In genomic region chr4:169015237-169015636, GRCh38 we compare ENCODE assay signal across 16 cellular contexts. TPM values are rescaled to one million over a fixed set of nuclear protein-coding genes. Genes with fewer than 3 reads are reported as not detected.
A peak's percentile ranks its signal among the peaks of the same experiment; 100 is the strongest.
DNase-seq lines count a peak whose midpoint lies in the region; ATAC-seq, FAIRE-seq and TF ChIP-seq lines count a peak whose summit lies in the region.
"Had no signal": no experiment of that assay in that cellular context is flagged by ENCODE, and none has a peak within 500 bp of the region (broad histone marks: within the 10 kb centered on the region; RNA-seq: fewer than 3 reads in every experiment).

No MANE protein-coding gene starts in this region.

- peaks cover 17 to 27% (median 21%) of the 10 kb centered on the region in 3 donors for H3K4me1 ChIP-seq in pancreas

- H3K9me3 ChIP-seq in pancreas, result no peaks in the 10 kb centered on the region
- H3K9me3 ChIP-seq: BLaER1 treated with 17β-estradiol and CSF1 and Interleukin-3, amounts not matched to agents 10 nM and 100 nM; HAP-1; mucosa of descending colon had no signal

- TF ChIP-seq CTCF in C4-2B (conservative IDR thresholded peaks at IDR 0.05) (no peak), LNCaP clone FGC (IDR thresholded peaks at IDR 0.05; ENCODE audit: control insufficient read depth, extremely low read depth, insufficient read depth) (no peak), pancreas (IDR thresholded peaks at IDR 0.05) (no peak)

- no peaks in the 10 kb centered on the region for H3K27me3 ChIP-seq in pancreas
- H3K27me3 ChIP-seq: BLaER1 treated with 17β-estradiol and CSF1 and Interleukin-3, amounts not matched to agents 10 nM and 100 nM had no signal

- no peak overlapping the region for H3K4me3 ChIP-seq in LNCaP clone FGC (ENCODE audit: low read depth, low read length)
- H3K4me3 ChIP-seq in pancreas, result no peak overlapping the region
- H3K4me3 ChIP-seq: BLaER1 treated with 17β-estradiol and CSF1 and Interleukin-3, amounts not matched to agents 10 nM and 100 nM; HAP-1; mucosa of descending colon had no signal

- intact Hi-C loops in pancreas (cut with DNase I), result loop anchor here in 2 of 3 donors (10.0 kb wide), 2 partner anchors 250 to 260 kb away; partner anchors contain the start of gene SH3RF1 (in 1 of the 2)

- H3K27ac ChIP-seq in C4-2B (peak overlapping the region; percentile 52), epithelial cell of prostate (peak overlapping the region; percentile 66), pancreas (peak overlapping the region; percentile 62 to 80 (median 71))
- H3K27ac ChIP-seq: BLaER1 treated with 17β-estradiol and CSF1 and Interleukin-3, amounts not matched to agents 10 nM and 100 nM had no signal

- WGBS in pancreas, 2 donors, result 21 to 24% methylated on average over 6 of the region's 6 CpGs

- DNase-seq in LNCaP clone FGC (ENCODE audit: low read depth), result peak; percentile 72
- DNase-seq in epithelial cell of prostate (ENCODE audit: low read depth, low spot score), result peak; percentile 54
- peak; percentile 67 to 88 (median 82) for DNase-seq in pancreas
- DNase-seq in DMS114 treated with DMSO at 0.1 percent for 48 hours (lab: John Stamatoyannopoulos, UW; ENCODE audit: unreplicated experiment), result no peak
- DNase-seq in Kasumi-1 (lab: John Stamatoyannopoulos, UW), result no peak
- DNase-seq in mesenteric fat pad (ENCODE audit: low spot score), result no peak
- DNase-seq: activated T-cell treated with anti-CD3 and anti-CD28 coated beads, Interleukin-2, amount 50 U/mL, for 24 hours; NCI-H2171; stimulated activated CD4-positive, alpha-beta T cell treated with anti-CD3 and anti-CD28 coated beads, Interleukin-12 subunit alpha, Interleukin-12 subunit beta, amount 100 ng/mL, for 4 hours; T1000 had no signal

- FAIRE-seq in pancreas (lab: Jason Lieb, UNC), result no peak
- FAIRE-seq: endothelial cell of umbilical vein had no signal

- H3K36me3 ChIP-seq in pancreas, result no peaks in the 10 kb centered on the region
- H3K36me3 ChIP-seq: BLaER1 treated with 17β-estradiol and CSF1 and Interleukin-3, amounts not matched to agents 10 nM and 100 nM; HAP-1 had no signal

- ATAC-seq in pancreas (peak; percentile 84 to 88 (median 86)), HG02588 (IDR thresholded peaks at IDR 0.05; ENCODE audit: unreplicated experiment) (no peak)

RNA-seq across cellular contexts. Expression of gene CBR4, which starts 5.2 kb away (rescaled TPM):
- total RNA-seq in pancreas (10 to 100 TPM; 11.2 to 17.0 (median 12.2) TPM), mesenteric fat pad (14.7 TPM)
- 10 to 100 TPM in 1 of 2 donors, 1 to 10 TPM in 1; 7.2 to 10.7 TPM for polyA plus RNA-seq in pancreas

Comparison
In these comparisons a context has a peak if more than half of its experiments do, and no peak if none do; other contexts are left out.
1. DNase-seq: peak in LNCaP clone FGC (single experiment), epithelial cell of prostate (single experiment) and pancreas (6 of 6); none in DMS114 treated with DMSO at 0.1 percent for 48 hours (single experiment), Kasumi-1 (0 of 2) and mesenteric fat pad (single experiment).
2. Peak in every context shown above with its lines, with median percentiles within 50 percentile points of each other: H3K27ac ChIP-seq.